ENCODE assay signal across 19 cellular contexts in genomic region chr1:185957441-185958363, GRCh38.
DNase-seq lines count a peak whose midpoint lies in the region; FAIRE-seq lines count a peak whose summit lies in the region.
"Had no signal": no experiment of that assay in that cellular context is flagged by ENCODE, and none has a peak within 500 bp of the region (broad histone marks: within the 10 kb centered on the region; RNA-seq: fewer than 3 reads in every experiment).

No MANE protein-coding gene starts in this region.

- peaks cover 33% of the 10 kb centered on the region for H3K4me1 ChIP-seq in GM23248 (ENCODE audit: insufficient read depth)
- H3K4me1 ChIP-seq in trophoblast cell (ENCODE audit: control insufficient read depth in 1 of 2, insufficient read depth in 2 of 2, low read length in 2 of 2): no peaks in the 10 kb centered on the region
- H3K4me1 ChIP-seq: BLaER1 had no signal

- H2AFZ ChIP-seq in GM23248 (no peak overlapping the region), trophoblast cell (ENCODE audit: insufficient read depth, low read length, poor library complexity) (no peak overlapping the region)
- H2AFZ ChIP-seq: PC-9 had no signal

- H3K14ac ChIP-seq in trophoblast cell (ENCODE audit: low read length): no peak overlapping the region

- no peak overlapping the region for H3K18ac ChIP-seq in trophoblast cell (ENCODE audit: low read length)

- H3K4ac ChIP-seq in trophoblast cell (ENCODE audit: low read depth, low read length): no peak overlapping the region

- H2BK12ac ChIP-seq in trophoblast cell (ENCODE audit: low read length): no peak overlapping the region

- H3K36me3 ChIP-seq in GM23248 (ENCODE audit: low read depth) (no peaks in the 10 kb centered on the region), trophoblast cell (ENCODE audit: control insufficient read depth in 1 of 2, insufficient read depth in 2 of 2, low read length in 2 of 2) (no peaks in the 10 kb centered on the region)
- H3K36me3 ChIP-seq: BLaER1 had no signal

- no peak overlapping the region for H3K4me3 Mint-ChIP-seq in T-helper 2 cell treated with Interferon-gamma antibody and Interleukin-4, amounts not matched to agents 5 μg/mL and 100 μg/mL, for 36 hours
- H3K4me3 Mint-ChIP-seq: IgD-negative memory B cell had no signal

- in situ Hi-C loops in GM23248 (cut with MboI): no loop called here

- H2BK5ac ChIP-seq in trophoblast cell (ENCODE audit: low read depth, low read length, poor library complexity): no peak overlapping the region

- H4K12ac ChIP-seq in trophoblast cell (ENCODE audit: low read depth, low read length): no peak overlapping the region

- no peak overlapping the region for H4K91ac ChIP-seq in trophoblast cell (ENCODE audit: low read depth, low read length)

- H3K4me1 Mint-ChIP-seq in T-helper 2 cell treated with Interferon-gamma antibody and Interleukin-4, amounts not matched to agents 5 μg/mL and 100 μg/mL, for 36 hours (ENCODE audit: low read depth): no peaks in the 10 kb centered on the region
- H3K4me1 Mint-ChIP-seq: IgD-negative memory B cell had no signal

- no peaks in the 10 kb centered on the region for H4K20me1 ChIP-seq in GM23248 (ENCODE audit: insufficient read depth)
- H4K20me1 ChIP-seq: BLaER1 had no signal

- H3K27me3 ChIP-seq in GM23248 (replicated peaks; ENCODE audit: insufficient read depth) (no peaks in the 10 kb centered on the region), trophoblast cell (ENCODE audit: insufficient read depth, low read length) (no peaks in the 10 kb centered on the region)
- H3K27me3 ChIP-seq: BLaER1 had no signal

- H3K27ac ChIP-seq in GM23248 (no peak overlapping the region), trophoblast cell (ENCODE audit: low read depth, low read length) (no peak overlapping the region)
- H3K27ac ChIP-seq: BLaER1, PC-9 had no signal

- peak; percentile 61 for FAIRE-seq in TTC549 (lab: Jason Lieb, UNC)
- FAIRE-seq: G401.6, GM12891, GM18507 had no signal

- H3K9ac ChIP-seq in GM23248 (no peak overlapping the region), trophoblast cell (ENCODE audit: low read length) (no peak overlapping the region)
- H3K9ac ChIP-seq: BLaER1 had no signal

- no peak overlapping the region for H3K27ac Mint-ChIP-seq in T-helper 2 cell treated with Interferon-gamma antibody and Interleukin-4, amounts not matched to agents 5 μg/mL and 100 μg/mL, for 36 hours
- H3K27ac Mint-ChIP-seq: IgD-negative memory B cell had no signal

- no peak overlapping the region for H2AK5ac ChIP-seq in trophoblast cell (ENCODE audit: low read length)

- H3K9me2 ChIP-seq in GM23248 (ENCODE audit: insufficient read depth): no peaks in the 10 kb centered on the region

- H3K27me3 Mint-ChIP-seq in T-helper 2 cell treated with Interferon-gamma antibody and Interleukin-4, amounts not matched to agents 5 μg/mL and 100 μg/mL, for 36 hours (ENCODE audit: low read depth): no peaks in the 10 kb centered on the region

- H3K4me3 ChIP-seq in GM23248 (no peak overlapping the region), trophoblast cell (ENCODE audit: low read depth, low read length) (no peak overlapping the region)
- H3K4me3 ChIP-seq: BLaER1, PC-9 had no signal

- H3K23ac ChIP-seq in trophoblast cell (ENCODE audit: low read length): no peak overlapping the region

- whole genome bisulfite sequencing in GM23248 (ENCODE audit: low coverage in 1 of 2, low lambda C conversion rate in 2 of 2, missing lambda C conversion rate in 2 of 2), 2 experiments: 38 to 40% methylated on average over 3 of the region's 3 CpGs
- WGBS in trophoblast cell (ENCODE audit: extremely low coverage, insufficient coverage, insufficient read length): no CpG with 5 or more reads among the region's 3 CpGs

- H2BK120ac ChIP-seq in trophoblast cell (ENCODE audit: insufficient read depth, low read length, poor library complexity): no peak overlapping the region

- peaks cover 8% of the 10 kb centered on the region; the same call in 1 of the 2 replicates for H3F3A ChIP-seq in GM23248 (ENCODE audit: insufficient read depth)

- no peaks in the 10 kb centered on the region for H3K79me2 ChIP-seq in GM23248 (ENCODE audit: insufficient read depth)
- no peaks in the 10 kb centered on the region for H3K79me2 ChIP-seq in trophoblast cell (ENCODE audit: control insufficient read depth, insufficient read depth, low read length, poor library complexity)

- no peaks in the 10 kb centered on the region for H3K36me3 Mint-ChIP-seq in T-helper 2 cell treated with Interferon-gamma antibody and Interleukin-4, amounts not matched to agents 5 μg/mL and 100 μg/mL, for 36 hours (ENCODE audit: low read depth)
- H3K36me3 Mint-ChIP-seq: IgD-negative memory B cell had no signal

- H3K4me2 ChIP-seq in GM23248 (ENCODE audit: unreplicated experiment) (no peak overlapping the region), trophoblast cell (ENCODE audit: low read length) (no peak overlapping the region)
- H3K4me2 ChIP-seq: BLaER1, PC-9 had no signal

- H4K8ac ChIP-seq in trophoblast cell (ENCODE audit: low read depth, low read length): no peak overlapping the region

- DNase-seq in GM23248 (peak; percentile 43), fibroblast of gingiva (ENCODE audit: low read depth) (peak; percentile 62), trophoblast cell (peak; percentile 33 to 54), NCI-H526 treated with DMSO at 0.1 percent for 48 hours (lab: John Stamatoyannopoulos, UW) (no peak), NCI-H2029 treated with DMSO at 0.1 percent for 48 hours (lab: John Stamatoyannopoulos, UW) (no peak)
- no peak for DNase-seq in T-helper 2 cell treated with Interferon-gamma antibody and Interleukin-4, amounts not matched to agents 5 μg/mL and 100 μg/mL, for 36 hours (ENCODE audit: low spot score)
- DNase-seq: DND-41, GOT3, NCI-H187 treated with DMSO at 0.1 percent for 48 hours, NCI-H2171, NCI-H446 treated with DMSO at 0.1 percent for 48 hours, NCI-H82, PC-9 had no signal

- peaks cover 1% of the 10 kb centered on the region for H3K79me1 ChIP-seq in trophoblast cell (ENCODE audit: low read length)

- H3K9me3 ChIP-seq in GM23248 (ENCODE audit: low read depth) (no peaks in the 10 kb centered on the region), trophoblast cell (ENCODE audit: insufficient read depth, low read depth, low read length) (no peaks in the 10 kb centered on the region)
- H3K9me3 ChIP-seq: BLaER1 had no signal

- H3K9me3 Mint-ChIP-seq in T-helper 2 cell treated with Interferon-gamma antibody and Interleukin-4, amounts not matched to agents 5 μg/mL and 100 μg/mL, for 36 hours: no peaks in the 10 kb centered on the region
- H3K9me3 Mint-ChIP-seq: IgD-negative memory B cell had no signal

Comparison
In these comparisons a context has a peak if more than half of its experiments do, and no peak if none do; other contexts are left out.
1. DNase-seq: peak in GM23248 (single experiment), fibroblast of gingiva (single experiment) and trophoblast cell (2 of 2); none in T-helper 2 cell treated with Interferon-gamma antibody and Interleukin-4, amounts not matched to agents 5 μg/mL and 100 μg/mL, for 36 hours (single experiment), NCI-H526 treated with DMSO at 0.1 percent for 48 hours (single experiment) and NCI-H2029 treated with DMSO at 0.1 percent for 48 hours (single experiment).